ENCODE assay signal across 6 cellular contexts in the genomic region with DNA sequence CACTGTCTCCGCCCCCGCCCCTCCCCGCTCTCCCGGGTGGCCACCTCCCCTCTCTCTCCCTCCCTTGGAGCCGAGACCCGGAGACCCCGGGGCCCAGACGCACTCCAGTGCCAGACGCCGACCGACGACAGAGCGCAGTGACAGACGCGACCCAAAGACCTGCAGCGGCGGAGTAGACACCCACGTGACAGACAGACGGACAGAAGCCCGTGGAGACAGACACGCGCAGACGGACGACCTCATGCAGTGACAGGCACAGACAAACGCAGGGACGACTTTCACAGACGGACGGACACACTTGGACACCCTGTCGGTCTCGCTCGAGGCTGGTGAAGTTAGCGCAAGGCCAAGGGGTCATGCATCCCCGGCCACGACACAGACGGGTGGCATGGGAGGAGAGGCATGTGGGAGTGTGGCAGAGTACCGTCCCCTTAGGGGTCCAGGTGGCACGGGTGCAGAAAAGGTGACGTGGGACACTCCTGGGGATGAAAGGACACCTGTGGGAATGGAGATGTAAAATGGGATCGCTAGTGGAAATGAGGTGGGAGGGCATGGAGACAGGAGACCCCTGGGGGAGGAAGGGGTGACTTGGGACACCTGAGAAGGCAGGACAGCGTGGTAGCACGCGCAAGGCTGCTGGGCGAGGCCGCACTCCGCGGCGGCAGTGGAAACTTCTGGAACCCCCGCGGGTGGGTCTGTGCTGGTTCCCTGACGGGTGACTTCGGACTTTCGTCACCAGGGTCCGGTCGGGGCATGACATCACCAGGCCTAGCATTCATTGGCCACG. TPM values are rescaled to one million over a fixed set of nuclear protein-coding genes. Genes with fewer than 3 reads are reported as not detected.
DNase-seq lines count a peak whose midpoint lies in the region; ATAC-seq, FAIRE-seq and TF ChIP-seq lines count a peak whose summit lies in the region.

No MANE protein-coding gene starts in this region.

- peaks cover 10% of the 10 kb centered on the region for H3K4me1 Mint-ChIP-seq in activated CD8-positive, alpha-beta T cell treated with anti-CD3 and anti-CD28 coated beads for 36 hours (ENCODE audit: low read depth)

- POLR2A ChIA-PET in activated CD8-positive, alpha-beta T cell treated with anti-CD3 and anti-CD28 coated beads for 36 hours (lab: Charles Lee) = no interaction called here

- H3K27ac Mint-ChIP-seq in activated CD8-positive, alpha-beta T cell treated with anti-CD3 and anti-CD28 coated beads for 36 hours = no peak overlapping the region

- CTCF ChIA-PET in activated CD8-positive, alpha-beta T cell treated with anti-CD3 and anti-CD28 coated beads for 36 hours (lab: Charles Lee) = interaction anchor here (1.2 to 2.9 kb wide), 5 partner anchors 48 to 181 kb away, joined by 3 to 15 read pairs (median 4); no protein-coding TSS in a partner anchor

- no peaks in the 10 kb centered on the region for H3K36me3 Mint-ChIP-seq in activated CD8-positive, alpha-beta T cell treated with anti-CD3 and anti-CD28 coated beads for 36 hours (ENCODE audit: low read depth)

- no peaks in the 10 kb centered on the region for H3K36me3 ChIP-seq in H7 (replicated peaks; ENCODE audit: control insufficient read depth, insufficient read depth, low read length)

- no peak for FAIRE-seq in H54 (lab: Jason Lieb, UNC)

- intact Hi-C loops in activated CD8-positive, alpha-beta T cell treated with anti-CD3 and anti-CD28 coated beads for 36 hours (cut with micrococcal nuclease) = loop anchor here (2.0 to 5.0 kb wide), 2 partner anchors 163 to 181 kb away; no protein-coding TSS in a partner anchor

- no peak for TF ChIP-seq CTCF in activated CD8-positive, alpha-beta T cell treated with anti-CD3 and anti-CD28 coated beads for 36 hours (IDR thresholded peaks at IDR 0.05)

- H3K4me3 Mint-ChIP-seq in activated CD8-positive, alpha-beta T cell treated with anti-CD3 and anti-CD28 coated beads for 36 hours = peak overlapping the region; percentile 39

- peak; percentile 35 for ATAC-seq in activated CD8-positive, alpha-beta T cell treated with anti-CD3 and anti-CD28 coated beads for 36 hours

- H3K27me3 Mint-ChIP-seq in activated CD8-positive, alpha-beta T cell treated with anti-CD3 and anti-CD28 coated beads for 36 hours = peaks cover 49% of the 10 kb centered on the region

- TF ChIP-seq POLR2A in H54 (IDR thresholded peaks at IDR 0.05; ENCODE audit: low read depth, low read length) = no peak

- peak; percentile 72 for DNase-seq in H7
- DNase-seq in activated CD8-positive, alpha-beta T cell treated with anti-CD3 and anti-CD28 coated beads for 36 hours = peak; percentile 46
- peak; percentile 6 for DNase-seq in kidney tubule cell (ENCODE audit: low spot score)
- no peak for DNase-seq in AG08395 (ENCODE audit: low spot score)
- no peak for DNase-seq in H54 (ENCODE audit: insufficient read length, low spot score)
- no peak for DNase-seq in NCI-H187 (lab: John Stamatoyannopoulos, UW)

- peak overlapping the region; percentile 42 for H3K4me3 ChIP-seq in H7 (ENCODE audit: insufficient read depth, low read depth, low read length)

- no peaks in the 10 kb centered on the region for H3K9me3 Mint-ChIP-seq in activated CD8-positive, alpha-beta T cell treated with anti-CD3 and anti-CD28 coated beads for 36 hours

- H3K27me3 ChIP-seq in H7 (ENCODE audit: control insufficient read depth, insufficient read depth, low read length) = peaks cover 12% of the 10 kb centered on the region

RNA-seq across cellular contexts. Expression of a gene that starts 0.5 kb away (rescaled TPM):
- 17.3 and 19.2 TPM in 2 replicates for total RNA-seq in H7 (2014; rRNA removed; shearing (Covaris generic))
- total RNA-seq in activated CD8-positive, alpha-beta T cell treated with anti-CD3 and anti-CD28 coated beads for 36 hours = under 1 TPM in 1 of 2 experiments, not detected in 1; 0.25 TPM

RNA-seq across cellular contexts. Expression of a gene that starts 6.6 kb away (rescaled TPM):
- 7.7 and 12.2 TPM in 2 replicates for total RNA-seq in H7 (2014; rRNA removed; shearing (Covaris generic))
- 1 to 10 TPM; 2.1 to 2.2 TPM for total RNA-seq in activated CD8-positive, alpha-beta T cell treated with anti-CD3 and anti-CD28 coated beads for 36 hours

RNA-seq across cellular contexts. Expression of a gene that starts 21.2 kb away (rescaled TPM):
- 82.8 and 101 TPM in 2 replicates for total RNA-seq in H7 (2014; rRNA removed; shearing (Covaris generic))
- total RNA-seq in activated CD8-positive, alpha-beta T cell treated with anti-CD3 and anti-CD28 coated beads for 36 hours = 100 to 1,000 TPM; 211 to 239 TPM

RNA-seq across cellular contexts. Expression of a gene that starts 29.0 kb away (rescaled TPM):
- total RNA-seq in H7 (2014; rRNA removed; shearing (Covaris generic)) = 95.7 and 118 TPM in 2 replicates
- total RNA-seq in activated CD8-positive, alpha-beta T cell treated with anti-CD3 and anti-CD28 coated beads for 36 hours = 10 to 100 TPM; 27.5 to 28.4 TPM

RNA-seq across cellular contexts. Expression of a gene that starts 43.6 kb away (rescaled TPM):
- total RNA-seq in H7 (2014; rRNA removed; shearing (Covaris generic)) = 21.9 and 27.9 TPM in 2 replicates
- 10 to 100 TPM; 10.2 to 11.3 TPM for total RNA-seq in activated CD8-positive, alpha-beta T cell treated with anti-CD3 and anti-CD28 coated beads for 36 hours

Comparison
In these comparisons a context has a peak if more than half of its experiments do, and no peak if none do; other contexts are left out.
1. DNase-seq: peak in H7 (single experiment), activated CD8-positive, alpha-beta T cell treated with anti-CD3 and anti-CD28 coated beads for 36 hours (single experiment) and kidney tubule cell (single experiment); none in AG08395 (single experiment), H54 (single experiment) and NCI-H187 (0 of 2).
2. RNA of a gene that starts 0.5 kb away (total RNA-seq): 17.3 to 19.2 TPM in H7; 0.25 TPM in activated CD8-positive, alpha-beta T cell treated with anti-CD3 and anti-CD28 coated beads for 36 hours; every median in the first group is over 10 times any median in the second.